Comparison of ENCODE assay signal across 15 cellular contexts in the genomic region with DNA sequence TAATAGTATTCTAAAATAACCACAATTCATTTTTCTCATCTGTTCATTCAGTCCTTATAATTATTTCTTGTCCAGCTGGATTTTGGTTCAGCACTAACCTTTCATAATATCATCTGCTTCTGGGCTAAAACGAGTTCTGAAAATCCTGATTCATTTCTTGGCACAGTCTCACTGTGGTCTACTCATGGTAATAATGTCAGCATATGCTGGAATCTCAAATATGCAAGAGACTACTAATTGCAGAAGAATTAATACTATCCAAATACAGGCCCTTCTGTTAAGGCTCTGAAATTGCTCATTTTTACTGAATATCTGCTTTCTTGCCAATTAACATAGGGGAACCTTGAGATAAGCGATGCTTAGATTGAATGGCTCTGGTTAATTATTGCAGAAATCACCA.
DNase-seq lines count a peak whose midpoint lies in the region; TF ChIP-seq lines count a peak whose summit lies in the region.
"Had no signal": no experiment of that assay in that cellular context is flagged by ENCODE, and none has a peak within 500 bp of the region (broad histone marks: within the 10 kb centered on the region; RNA-seq: fewer than 3 reads in every experiment).

No MANE protein-coding gene starts in this region.

- H3K36me3 ChIP-seq in transverse colon, result no peaks in the 10 kb centered on the region
- H3K36me3 ChIP-seq: pancreas, thyroid gland had no signal

- H3K27me3 ChIP-seq in transverse colon, result no peaks in the 10 kb centered on the region
- H3K27me3 ChIP-seq: pancreas, thyroid gland had no signal

- TF ChIP-seq CTCF in transverse colon (IDR thresholded peaks at IDR 0.05), result no peak

- no peaks in the 10 kb centered on the region for H3K9me3 ChIP-seq in transverse colon
- H3K9me3 ChIP-seq: pancreas, thyroid gland had no signal

- H3K4me3 ChIP-seq in transverse colon, result no peak overlapping the region
- H3K4me3 ChIP-seq: GM23338, pancreas, thyroid gland had no signal

- no peak for TF ChIP-seq POLR2A in transverse colon (IDR thresholded peaks at IDR 0.05)

- intact Hi-C loops in transverse colon (cut with DNase I; ENCODE audit: low total_unique reads), result no loop called here

- H3K27ac ChIP-seq in transverse colon, result no peak overlapping the region
- H3K27ac ChIP-seq: pancreas, thyroid gland had no signal

- WGBS in transverse colon (ENCODE audit: low coverage in 1 of 2), 2 donors, result 52 to 58% methylated on average over 2 of the region's 2 CpGs

- no peaks in the 10 kb centered on the region for H3K4me1 ChIP-seq in transverse colon
- H3K4me1 ChIP-seq: pancreas, thyroid gland had no signal

- DNase-seq in Ammon's horn (ENCODE audit: low spot score) (peak; percentile 18), LHCN-M2 (ENCODE audit: low read depth) (peak; percentile 86), cerebellar cortex (ENCODE audit: low spot score) (peak; percentile 0), kidney glomerular epithelial cell (lab: John Stamatoyannopoulos, UW) (peak; percentile 79), C1 segment of cervical spinal cord (lab: John Stamatoyannopoulos, UW) (no peak), transverse colon (no peak), AML-193 (lab: John Stamatoyannopoulos, UW) (no peak)
- no peak for DNase-seq in activated CD4-positive, alpha-beta T cell treated with anti-CD3 and anti-CD28 coated beads, Interleukin-2, amount 50 U/mL, for 48 hours
- DNase-seq: activated CD8-positive, alpha-beta memory T cell treated with anti-CD3 and anti-CD28 coated beads, Interleukin-2, amount 50 U/mL, for 48 hours; KBM-7; NCI-H146; NCI-H510A; pancreas; thyroid gland had no signal

- in situ Hi-C loops in transverse colon (cut with MboI; ENCODE audit: low pct_ligation_motif_present in 1 of 4, low pct_unique_long_range_greater_than_20kb in 1 of 4, low sequenced_read_pairs in 3 of 4), result no loop called here

- TF ChIP-seq EP300 in transverse colon (IDR thresholded peaks at IDR 0.05; ENCODE audit: low read depth), result no peak

Comparison
In these comparisons a context has a peak if more than half of its experiments do, and no peak if none do; other contexts are left out.
1. DNase-seq: peak in Ammon's horn (single experiment), LHCN-M2 (single experiment), cerebellar cortex (single experiment) and kidney glomerular epithelial cell (single experiment); none in activated CD4-positive, alpha-beta T cell treated with anti-CD3 and anti-CD28 coated beads, Interleukin-2, amount 50 U/mL, for 48 hours (0 of 2), C1 segment of cervical spinal cord (0 of 14), transverse colon (single experiment) and AML-193 (0 of 2).